ENCODE assay signal across 8 cellular contexts in the genomic region with DNA sequence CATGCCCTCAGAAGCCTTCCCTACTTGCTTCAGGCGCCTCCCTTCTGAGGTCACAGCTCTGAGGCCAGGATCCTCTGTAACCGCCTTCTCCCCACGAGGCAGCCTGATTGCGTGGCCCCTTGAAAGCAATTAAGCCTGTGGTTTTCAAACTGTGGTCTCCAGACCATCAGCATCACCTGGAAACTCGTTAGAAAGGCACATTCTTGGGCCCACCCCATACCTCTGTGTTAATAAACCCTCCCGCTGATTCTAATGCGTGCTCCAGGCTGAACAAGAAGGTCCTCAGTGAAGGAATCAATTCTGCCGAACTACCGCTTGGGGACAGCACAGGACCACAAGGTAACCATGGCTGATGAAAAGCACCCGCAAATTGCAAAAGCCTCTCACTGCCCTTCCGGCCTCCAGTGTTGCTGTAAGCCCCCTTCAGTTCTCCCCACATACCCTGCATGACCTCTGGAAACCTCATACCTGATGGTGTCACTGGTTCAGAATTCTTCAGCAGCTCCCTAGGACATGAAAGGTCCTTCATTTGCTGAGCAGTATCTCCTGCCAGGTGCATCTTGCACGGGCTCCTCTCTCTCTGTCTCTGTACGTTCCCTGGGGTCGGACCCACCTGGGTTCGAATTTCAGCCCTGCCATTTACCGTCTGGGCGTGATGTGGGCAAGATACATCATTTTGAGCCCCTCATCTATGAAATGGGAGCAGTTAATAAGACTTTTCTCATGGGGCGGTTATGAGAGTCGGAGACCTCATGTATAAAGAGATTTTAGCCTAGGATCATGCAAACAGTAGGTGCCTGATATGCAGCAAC. TPM values are rescaled to one million over a fixed set of nuclear protein-coding genes. Genes with fewer than 3 reads are reported as not detected.
DNase-seq lines count a peak whose midpoint lies in the region; ATAC-seq and TF ChIP-seq lines count a peak whose summit lies in the region.

No MANE protein-coding gene starts in this region.

- no peak overlapping the region for H3K27ac ChIP-seq in CD4-positive, alpha-beta memory T cell (ENCODE audit: low read depth, low read length)
- H3K27ac ChIP-seq in adrenal gland: no peak overlapping the region
- no peak overlapping the region for H3K27ac ChIP-seq in right cardiac atrium (ENCODE audit: low read length)

- no peaks in the 10 kb centered on the region for H3K9me3 Mint-ChIP-seq in CD4-positive, alpha-beta memory T cell

- ATAC-seq in GM21515 (IDR thresholded peaks at IDR 0.05; ENCODE audit: unreplicated experiment): peak; percentile 58
- peak; percentile 83 to 85 for ATAC-seq in right cardiac atrium
- ATAC-seq in HG03196 (IDR thresholded peaks at IDR 0.05; ENCODE audit: unreplicated experiment): no peak

- H3K36me3 ChIP-seq in CD4-positive, alpha-beta memory T cell (ENCODE audit: insufficient read depth, low read length): no peaks in the 10 kb centered on the region
- H3K36me3 ChIP-seq in adrenal gland (replicated peaks in 1 of 2): no peaks in the 10 kb centered on the region

- peaks cover 0 to 6% (median 1%) of the 10 kb centered on the region in 4 donors for H3K4me1 Mint-ChIP-seq in CD4-positive, alpha-beta memory T cell

- H3K27me3 ChIP-seq in CD4-positive, alpha-beta memory T cell (ENCODE audit: insufficient read depth, low read length): no peaks in the 10 kb centered on the region
- H3K27me3 ChIP-seq in adrenal gland: no peaks in the 10 kb centered on the region
- no peaks in the 10 kb centered on the region for H3K27me3 ChIP-seq in right cardiac atrium (ENCODE audit: control insufficient read depth, insufficient read depth)

- no peaks in the 10 kb centered on the region for H3K9me3 ChIP-seq in CD4-positive, alpha-beta memory T cell (ENCODE audit: control insufficient read depth in 1 of 2, low read length in 2 of 2)
- H3K9me3 ChIP-seq in adrenal gland (replicated peaks in 1 of 3) (no peaks in the 10 kb centered on the region), right cardiac atrium (ENCODE audit: control insufficient read depth, low read length) (no peaks in the 10 kb centered on the region)

- intact Hi-C loops in CD4-positive, alpha-beta memory T cell (cut with micrococcal nuclease): loop anchor here (1.0 kb wide), 2 partner anchors 484 to 612 kb away; no protein-coding TSS in a partner anchor
- intact Hi-C loops in adrenal gland (cut with DNase I) (loop anchor here in 1 of 2 donors (5.0 kb wide), 1 partner anchor 484 kb away; no protein-coding TSS in a partner anchor), right cardiac atrium (cut with DNase I) (loop anchor here in 2 of 4 donors (5.0 to 10.0 kb wide), 2 partner anchors 484 to 486 kb away; no protein-coding TSS in a partner anchor)

- H3K4me1 ChIP-seq in CD4-positive, alpha-beta memory T cell (ENCODE audit: insufficient read depth, low read length): no peaks in the 10 kb centered on the region
- H3K4me1 ChIP-seq in adrenal gland (replicated peaks in 1 of 2) (peaks cover 0 to 8% of the 10 kb centered on the region in 2 donors), right cardiac atrium (ENCODE audit: control insufficient read depth, insufficient read depth, low read length) (peaks cover 6% of the 10 kb centered on the region)

- H3K27me3 Mint-ChIP-seq in CD4-positive, alpha-beta memory T cell: peaks cover 2 to 13% of the 10 kb centered on the region in 2 donors

- no peak overlapping the region for H3K27ac Mint-ChIP-seq in CD4-positive, alpha-beta memory T cell

- 24 to 29% (median 28%) methylated on average over 19 of the region's 19 CpGs for WGBS in adrenal gland, 4 donors
- 31% methylated on average over 19 of the region's 19 CpGs for WGBS in right cardiac atrium

- TF ChIP-seq POLR2A in adrenal gland (IDR thresholded peaks at IDR 0.05): no peak

- TF ChIP-seq CTCF in adrenal gland (IDR thresholded peaks at IDR 0.05) (peak; percentile 83 to 99 (median 97)), retinal pigment epithelial cell (conservative IDR thresholded peaks at IDR 0.05; ENCODE audit: low read depth, low read length) (peak; percentile 99)

- CTCF ChIA-PET in CD4-positive, alpha-beta memory T cell (lab: Charles Lee; ENCODE audit: partially characterized antibody): interaction anchor here (0.8 to 3.5 kb wide), 4 partner anchors 8 to 488 kb away, joined by 4 to 16 read pairs (median 5); no protein-coding TSS in a partner anchor

- no peak overlapping the region for H3K4me3 ChIP-seq in CD4-positive, alpha-beta memory T cell (ENCODE audit: low read length in 2 of 2)
- H3K4me3 ChIP-seq in adrenal gland (no peak overlapping the region), right cardiac atrium (ENCODE audit: low read length) (no peak overlapping the region), retinal pigment epithelial cell (ENCODE audit: low read length) (no peak overlapping the region)

- no peak overlapping the region for H3K4me3 Mint-ChIP-seq in CD4-positive, alpha-beta memory T cell

- no peaks in the 10 kb centered on the region for H3K36me3 Mint-ChIP-seq in CD4-positive, alpha-beta memory T cell

- POLR2A ChIA-PET in CD4-positive, alpha-beta memory T cell (lab: Charles Lee; ENCODE audit: partially characterized antibody): no interaction called here

- DNase-seq in CD4-positive, alpha-beta memory T cell: peak; percentile 60 to 67 (median 63)
- DNase-seq in NCI-H1436 treated with DMSO at 0.1 percent for 48 hours (lab: John Stamatoyannopoulos, UW) (peak; percentile 47), SW480 (ENCODE audit: low spot score) (peak; percentile 92), adrenal gland (peak; percentile 56 to 86 (median 69)), right cardiac atrium (peak in 2 of 3 donors; percentile 67 to 77), retinal pigment epithelial cell (ENCODE audit: low read depth) (peak; percentile 50)

RNA-seq across cellular contexts. Expression of gene SMOX, which starts 39.9 kb away (rescaled TPM):
- 1 to 10 TPM in 1 of 2 experiments, under 1 TPM in 1; 0.41 to 1.4 TPM for total RNA-seq in CD4-positive, alpha-beta memory T cell
- polyA plus RNA-seq in CD4-positive, alpha-beta memory T cell: under 1 TPM; 0.19 to 0.84 TPM
- 1 to 10 TPM; 4.0 to 9.9 (median 5.8) TPM for total RNA-seq in adrenal gland
- 1 to 10 TPM; 2.7 to 9.0 (median 4.7) TPM for polyA plus RNA-seq in adrenal gland
- total RNA-seq in right cardiac atrium: 1 to 10 TPM; 4.2 to 5.2 (median 4.7) TPM
- 3.3 TPM for polyA plus RNA-seq in right cardiac atrium
